In the genomic region with DNA sequence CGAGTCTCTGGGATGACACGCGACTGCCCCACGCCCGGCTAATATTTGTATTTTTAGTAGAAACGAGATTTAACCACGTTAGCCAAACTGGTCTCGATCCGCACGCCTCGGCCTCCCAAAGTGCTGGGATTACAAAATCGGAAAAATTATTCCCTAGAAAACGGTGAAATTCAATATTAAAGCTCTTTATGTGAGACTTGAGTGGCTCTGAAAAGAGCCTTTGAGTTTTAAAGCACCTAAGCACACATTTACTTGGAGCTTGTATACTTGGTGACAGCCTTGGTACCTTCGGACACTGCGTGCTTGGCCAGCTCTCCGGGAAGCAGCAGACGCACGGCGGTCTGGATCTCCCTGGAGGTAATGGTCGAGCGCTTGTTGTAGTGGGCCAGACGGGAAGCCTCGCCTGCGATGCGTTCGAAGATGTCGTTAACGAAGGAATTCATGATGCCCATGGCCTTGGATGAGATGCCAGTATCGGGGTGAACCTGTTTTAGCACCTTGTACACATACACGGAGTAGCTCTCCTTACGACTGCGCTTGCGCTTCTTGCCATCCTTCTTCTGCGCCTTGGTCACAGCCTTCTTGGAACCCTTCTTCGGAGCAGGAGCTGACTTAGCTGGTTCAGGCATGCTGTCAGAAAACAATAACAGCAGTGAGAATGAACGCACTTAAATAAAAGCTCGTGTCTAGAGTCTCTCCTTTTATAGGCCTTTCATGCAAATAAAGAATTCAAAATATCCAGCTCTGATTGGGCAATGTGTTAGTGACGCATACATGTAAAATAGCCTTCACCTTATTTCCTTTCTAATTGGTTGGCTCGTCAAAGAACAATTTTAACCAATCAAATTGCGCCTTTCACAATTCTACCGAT, we compare ENCODE assay signal across 8 cellular contexts.
DNase-seq lines count a peak whose midpoint lies in the region; ATAC-seq and TF ChIP-seq lines count a peak whose summit lies in the region.

No MANE protein-coding gene starts in this region.

- ATAC-seq in HG03354 (IDR thresholded peaks at IDR 0.05; ENCODE audit: poor library complexity, severe bottlenecking, unreplicated experiment) (peak; percentile 73), right lobe of liver (peak; percentile 78 to 89 (median 86))

- TF ChIP-seq CTCF in right lobe of liver (IDR thresholded peaks at IDR 0.05) = no peak

- H3K4me3 ChIP-seq in BLaER1 treated with 17β-estradiol and CSF1 and Interleukin-3, amounts not matched to agents 10 nM and 100 nM = peak overlapping the region; percentile 56 to 81 (median 70)
- H3K4me3 ChIP-seq in right lobe of liver = peak overlapping the region; percentile 47 to 60 (median 53)

- DNase-seq in NCI-H524 treated with DMSO at 0.1 percent for 48 hours (lab: John Stamatoyannopoulos, UW) (peak; percentile 98), right lobe of liver (peak; percentile 60 to 70 (median 69))
- peak; percentile 58 for DNase-seq in activated CD4-positive, alpha-beta T cell treated with anti-CD3 and anti-CD28 coated beads, Interleukin-2, amount 50 U/mL, for 1 hour
- peak; percentile 45 for DNase-seq in effector CD8-positive, alpha-beta T cell (lab: John Stamatoyannopoulos, UW)
- peak; percentile 72 to 74 for DNase-seq in stimulated activated CD8-positive, alpha-beta memory T cell treated with anti-CD3 and anti-CD28 coated beads, Interleukin-15, amount 100 ng/mL, for 48 hours (ENCODE audit: low read depth in 2 of 2)

- intact Hi-C loops in right lobe of liver (cut with DNase I) = no loop called here

- H3K27ac ChIP-seq in BLaER1 treated with 17β-estradiol and CSF1 and Interleukin-3, amounts not matched to agents 10 nM and 100 nM = peak overlapping the region; percentile 79 to 94 (median 91)
- H3K27ac ChIP-seq in right lobe of liver = peak overlapping the region; percentile 82 to 94 (median 87)

- TF ChIP-seq POLR2A in GM19193 (IDR thresholded peaks at IDR 0.05; ENCODE audit: extremely low read depth, insufficient read depth, insufficient read length) = peak; percentile 98
- TF ChIP-seq POLR2A in right lobe of liver (IDR thresholded peaks at IDR 0.05) = peak; percentile 100

- peaks cover 50 to 73% (median 54%) of the 10 kb centered on the region in 10 experiments for H3K4me1 ChIP-seq in BLaER1 treated with 17β-estradiol and CSF1 and Interleukin-3, amounts not matched to agents 10 nM and 100 nM
- H3K4me1 ChIP-seq in right lobe of liver = peaks cover 0 to 12% (median 0%) of the 10 kb centered on the region in 4 donors

- no peaks in the 10 kb centered on the region for H3K36me3 ChIP-seq in BLaER1 treated with 17β-estradiol and CSF1 and Interleukin-3, amounts not matched to agents 10 nM and 100 nM
- no peaks in the 10 kb centered on the region for H3K36me3 ChIP-seq in right lobe of liver

- peaks cover 0 to 20% (median 7%) of the 10 kb centered on the region in 11 experiments; a peak in 13 of 22 replicates for H4K20me1 ChIP-seq in BLaER1 treated with 17β-estradiol and CSF1 and Interleukin-3, amounts not matched to agents 10 nM and 100 nM

- WGBS in right lobe of liver (ENCODE audit: insufficient coverage, low coverage, low lambda C conversion rate, missing lambda C conversion rate) = 1% methylated on average over 33 of the region's 41 CpGs

- H3K9ac ChIP-seq in BLaER1 treated with 17β-estradiol and CSF1 and Interleukin-3, amounts not matched to agents 10 nM and 100 nM = peak overlapping the region; percentile 78 to 93 (median 91)

- peaks cover 0 to 8% (median 3%) of the 10 kb centered on the region in 11 experiments; a peak in 5 of 22 replicates for H3K9me3 ChIP-seq in BLaER1 treated with 17β-estradiol and CSF1 and Interleukin-3, amounts not matched to agents 10 nM and 100 nM (replicated peaks in 1 of 11)
- no peaks in the 10 kb centered on the region for H3K9me3 ChIP-seq in right lobe of liver

- no peaks in the 10 kb centered on the region for H3K27me3 ChIP-seq in BLaER1 treated with 17β-estradiol and CSF1 and Interleukin-3, amounts not matched to agents 10 nM and 100 nM
- H3K27me3 ChIP-seq in right lobe of liver = no peaks in the 10 kb centered on the region

- H3K4me2 ChIP-seq in BLaER1 treated with 17β-estradiol and CSF1 and Interleukin-3, amounts not matched to agents 10 nM and 100 nM = peak overlapping the region; percentile 83 to 98 (median 91)

Comparison
In these comparisons a context has a peak if more than half of its experiments do, and no peak if none do; other contexts are left out.
1. Peak in every context shown above with its lines: DNase-seq, ATAC-seq, H3K4me3 ChIP-seq and H3K27ac ChIP-seq.
2. DNase-seq: peak in every context shown above with its lines; median percentile 98 in NCI-H524 treated with DMSO at 0.1 percent for 48 hours; 73 in stimulated activated CD8-positive, alpha-beta memory T cell treated with anti-CD3 and anti-CD28 coated beads, Interleukin-15, amount 100 ng/mL, for 48 hours; 69 in right lobe of liver; 58 in activated CD4-positive, alpha-beta T cell treated with anti-CD3 and anti-CD28 coated beads, Interleukin-2, amount 50 U/mL, for 1 hour; 45 in effector CD8-positive, alpha-beta T cell.